Comparison of ENCODE assay signal across 8 cellular contexts in genomic region chr7:39833180-39833788, GRCh38.
DNase-seq lines count a peak whose midpoint lies in the region; ATAC-seq and TF ChIP-seq lines count a peak whose summit lies in the region.
"Not testable (repeated sequence)": the region's sequence is repeated elsewhere in the genome, so short reads cannot be mapped to it uniquely, and the experiment has no call there.

No MANE protein-coding gene starts in this region.

- not testable (repeated sequence) for TF ChIP-seq POLR2A in body of pancreas (IDR thresholded peaks at IDR 0.05)

- not testable (repeated sequence) for H3K4me1 ChIP-seq in body of pancreas

- peak overlapping the region; percentile 74 for H3K4me3 Mint-ChIP-seq in neural crest cell
- peak overlapping the region; percentile 27 for H3K4me3 Mint-ChIP-seq in stimulated activated memory B cell treated with anti-CD40 and anti-IgM and Interleukin-4, amounts not matched to agents 10 μg/mL and 1 μg/mL and 100 μg/mL, for 72 hours

- ATAC-seq in HG02884 (IDR thresholded peaks at IDR 0.05; ENCODE audit: unreplicated experiment) (peak; percentile 59), body of pancreas (peak; percentile 64), left cardiac atrium (peak; percentile 94 to 96)
- ATAC-seq in stimulated activated memory B cell treated with anti-CD40 and anti-IgM and Interleukin-4, amounts not matched to agents 10 μg/mL and 1 μg/mL and 100 μg/mL, for 72 hours = peak; percentile 67

- H3K9me3 Mint-ChIP-seq in neural crest cell; stimulated activated memory B cell treated with anti-CD40 and anti-IgM and Interleukin-4, amounts not matched to agents 10 μg/mL and 1 μg/mL and 100 μg/mL, for 72 hours: not testable (repeated sequence)

- DNase-seq in COLO668 (lab: John Stamatoyannopoulos, UW; ENCODE audit: unreplicated experiment) (peak; percentile 93), NCI-H345 treated with DMSO at 0.1 percent for 48 hours (lab: John Stamatoyannopoulos, UW; ENCODE audit: unreplicated experiment) (peak; percentile 36), body of pancreas (peak; percentile 22 to 56 (median 30)), left cardiac atrium (peak; percentile 40), neural crest cell (ENCODE audit: low read depth, low spot score) (peak; percentile 60)
- peak; percentile 33 for DNase-seq in activated CD4-positive, CD25-positive, alpha-beta regulatory T cell treated with anti-CD3 and anti-CD28 coated beads, Interleukin-2, amount 50 U/mL, for 72 hours

- TF ChIP-seq CTCF in body of pancreas (IDR thresholded peaks at IDR 0.05) (peak in 1 of 7 experiments; percentile 28), neural crest cell (conservative IDR thresholded peaks at IDR 0.05) (peak; percentile 42)

- H3K27ac Mint-ChIP-seq in neural crest cell (ENCODE audit: unreplicated experiment); stimulated activated memory B cell treated with anti-CD40 and anti-IgM and Interleukin-4, amounts not matched to agents 10 μg/mL and 1 μg/mL and 100 μg/mL, for 72 hours: not testable (repeated sequence)

- H3K27me3 Mint-ChIP-seq in neural crest cell (ENCODE audit: low read depth) = peaks cover 53% of the 10 kb centered on the region
- H3K27me3 Mint-ChIP-seq in stimulated activated memory B cell treated with anti-CD40 and anti-IgM and Interleukin-4, amounts not matched to agents 10 μg/mL and 1 μg/mL and 100 μg/mL, for 72 hours = peaks cover 41% of the 10 kb centered on the region

- peaks cover 0 to 14% of the 10 kb centered on the region in 2 donors for H3K27me3 ChIP-seq in body of pancreas

- not testable (repeated sequence) for H3K4me1 Mint-ChIP-seq in neural crest cell; stimulated activated memory B cell treated with anti-CD40 and anti-IgM and Interleukin-4, amounts not matched to agents 10 μg/mL and 1 μg/mL and 100 μg/mL, for 72 hours

- H3K4me3 ChIP-seq in body of pancreas = peak overlapping the region in 1 of 2 donors; percentile 21

- not testable (repeated sequence) for H3K36me3 ChIP-seq in body of pancreas (replicated peaks in 1 of 2; ENCODE audit: insufficient read depth in 1 of 2, low read depth in 2 of 2)

- H3K36me3 Mint-ChIP-seq in neural crest cell (ENCODE audit: low read depth); stimulated activated memory B cell treated with anti-CD40 and anti-IgM and Interleukin-4, amounts not matched to agents 10 μg/mL and 1 μg/mL and 100 μg/mL, for 72 hours: not testable (repeated sequence)

- intact Hi-C loops in body of pancreas (cut with DNase I); left cardiac atrium (cut with DNase I): not testable (repeated sequence)

- not testable (repeated sequence) for H3K27ac ChIP-seq in body of pancreas

- WGBS in body of pancreas, 2 donors = 1% methylated on average over 38 to 69 of the region's 71 CpGs

- H3K9me3 ChIP-seq in body of pancreas = not testable (repeated sequence)

Comparison
In these comparisons a context has a peak if more than half of its experiments do, and no peak if none do; other contexts are left out.
1. DNase-seq: peak in every context shown above with its lines; median percentile 93 in COLO668; 60 in neural crest cell; 40 in left cardiac atrium; 36 in NCI-H345 treated with DMSO at 0.1 percent for 48 hours; 33 in activated CD4-positive, CD25-positive, alpha-beta regulatory T cell treated with anti-CD3 and anti-CD28 coated beads, Interleukin-2, amount 50 U/mL, for 72 hours; 30 in body of pancreas.